In genomic region chr9:8733096-8733954, GRCh38 we compare ENCODE assay signal across 8 cellular contexts.
DNase-seq lines count a peak whose midpoint lies in the region; ATAC-seq and TF ChIP-seq lines count a peak whose summit lies in the region.

No MANE protein-coding gene starts in this region.

- H3K4me3 ChIP-seq in HEK293 (ENCODE audit: low read depth, low read length) = no peak overlapping the region
- no peak overlapping the region for H3K4me3 ChIP-seq in cardiac muscle cell
- H3K4me3 ChIP-seq in retinal pigment epithelial cell (ENCODE audit: low read length) = peak overlapping the region; percentile 10

- CTCF ChIA-PET in HEK293 (lab: Yijun Ruan, JAX) = no interaction called here

- no peak for TF ChIP-seq CTCF in HEK293 (tag by site-specific recombination; IDR thresholded peaks at IDR 0.05)
- no peak for TF ChIP-seq CTCF in cardiac muscle cell (IDR thresholded peaks at IDR 0.05; ENCODE audit: low read depth, low read length)
- TF ChIP-seq CTCF in retinal pigment epithelial cell (conservative IDR thresholded peaks at IDR 0.05; ENCODE audit: low read depth, low read length) = no peak

- H3K27ac ChIP-seq in HEK293 (ENCODE audit: extremely low read depth, low read depth, low read length) (peak overlapping the region; percentile 43; the same call in 1 of the 2 replicates), cardiac muscle cell (peak overlapping the region; percentile 38)

- H3K4me1 Mint-ChIP-seq in stimulated activated naive CD8-positive, alpha-beta T cell treated with anti-CD3 and anti-CD28 coated beads, Interleukin-15, amount 100 ng/mL, for 72 hours = peaks cover 6% of the 10 kb centered on the region

- H3K4me3 Mint-ChIP-seq in stimulated activated naive CD8-positive, alpha-beta T cell treated with anti-CD3 and anti-CD28 coated beads, Interleukin-15, amount 100 ng/mL, for 72 hours = no peak overlapping the region

- H3K27me3 Mint-ChIP-seq in stimulated activated naive CD8-positive, alpha-beta T cell treated with anti-CD3 and anti-CD28 coated beads, Interleukin-15, amount 100 ng/mL, for 72 hours = peaks cover 25% of the 10 kb centered on the region

- DNase-seq in SHP77 treated with DMSO at 0.1 percent for 48 hours (lab: John Stamatoyannopoulos, UW) = peak; percentile 6
- peak in 1 of 2 donors; percentile 59 for DNase-seq in cardiac muscle cell (ENCODE audit: low read depth in 1 of 2, low spot score in 1 of 2)
- no peak for DNase-seq in retinal pigment epithelial cell (ENCODE audit: low read depth)
- DNase-seq in NAMALWA (ENCODE audit: low spot score) = no peak
- DNase-seq in stimulated activated naive CD8-positive, alpha-beta T cell treated with anti-CD3 and anti-CD28 coated beads, Interleukin-15, amount 100 ng/mL, for 72 hours = no peak
- DNase-seq in dedifferentiated amniotic fluid mesenchymal stem cell (ENCODE audit: extremely low spot score) = no peak

- H3K27me3 ChIP-seq in cardiac muscle cell = no peaks in the 10 kb centered on the region

- no peaks in the 10 kb centered on the region for H3K9me3 Mint-ChIP-seq in stimulated activated naive CD8-positive, alpha-beta T cell treated with anti-CD3 and anti-CD28 coated beads, Interleukin-15, amount 100 ng/mL, for 72 hours

- H3K9me3 ChIP-seq in HEK293 (ENCODE audit: control insufficient read depth, insufficient read depth, low read depth, low read length) (no peaks in the 10 kb centered on the region), cardiac muscle cell (ENCODE audit: low read depth) (no peaks in the 10 kb centered on the region)

- H3K36me3 ChIP-seq in HEK293 (ENCODE audit: control insufficient read depth in 2 of 2, insufficient read depth in 1 of 2, low read length in 2 of 2) = no peaks in the 10 kb centered on the region
- H3K36me3 ChIP-seq in cardiac muscle cell = no peaks in the 10 kb centered on the region

- H3K4me1 ChIP-seq in HEK293 (ENCODE audit: control insufficient read depth, insufficient read depth, low read length) = peaks cover 6% of the 10 kb centered on the region; the same call in 1 of the 2 replicates
- H3K4me1 ChIP-seq in cardiac muscle cell (ENCODE audit: low read depth) = no peaks in the 10 kb centered on the region

- ATAC-seq in HG02840 (IDR thresholded peaks at IDR 0.05; ENCODE audit: low FRiP score, unreplicated experiment) = no peak
- ATAC-seq in stimulated activated naive CD8-positive, alpha-beta T cell treated with anti-CD3 and anti-CD28 coated beads, Interleukin-15, amount 100 ng/mL, for 72 hours = no peak

- POLR2A ChIA-PET in HEK293 (lab: Yijun Ruan, JAX) = no interaction called here

- H3K27ac Mint-ChIP-seq in stimulated activated naive CD8-positive, alpha-beta T cell treated with anti-CD3 and anti-CD28 coated beads, Interleukin-15, amount 100 ng/mL, for 72 hours = peak overlapping the region in 1 of 2 donors; percentile 62

TF ChIP-seq in HEK293, 187 proteins besides CTCF, POLR2A, EP300 and RAD21 (continues in another document):
- TF ChIP-seq SP7 (tag by site-specific recombination; IDR thresholded peaks at IDR 0.05) (peak; percentile 91), ZNF214 (tag by site-specific recombination; IDR thresholded peaks at IDR 0.05; ENCODE audit: borderline replicate concordance) (no peak), ZNF121 (tag by site-specific recombination; IDR thresholded peaks at IDR 0.05) (no peak), ZNF704 (tag by site-specific recombination; IDR thresholded peaks at IDR 0.05) (no peak), ZNF416 (tag by site-specific recombination; IDR thresholded peaks at IDR 0.05) (no peak), ZNF510 (tag by site-specific recombination; IDR thresholded peaks at IDR 0.05; ENCODE audit: insufficient replicate concordance) (peak; percentile 20), ZNF747 (tag by site-specific recombination; IDR thresholded peaks at IDR 0.05) (no peak), ZNF596 (tag by site-specific recombination; IDR thresholded peaks at IDR 0.05) (no peak), ZSCAN18 (tag by site-specific recombination; IDR thresholded peaks at IDR 0.05) (no peak), ZNF580 (tag by site-specific recombination; IDR thresholded peaks at IDR 0.05) (peak; percentile 71), ZBTB17 (tag by site-specific recombination; IDR thresholded peaks at IDR 0.05) (peak; percentile 79), SCRT2 (tag by site-specific recombination; IDR thresholded peaks at IDR 0.05) (no peak), ZNF23 (tag by site-specific recombination; IDR thresholded peaks at IDR 0.05; ENCODE audit: borderline replicate concordance) (no peak), ZFHX2 (tag by site-specific recombination; conservative IDR thresholded peaks at IDR 0.05) (no peak), INSM2 (tag by site-specific recombination; IDR thresholded peaks at IDR 0.05) (no peak), ZBTB1 (tag by site-specific recombination; IDR thresholded peaks at IDR 0.05) (no peak), TCF7L2 (IDR thresholded peaks at IDR 0.05; ENCODE audit: borderline replicate concordance, low read depth, low read length) (0 out of 2 replicates have a peak, but pooled peaks have one; percentile 40), ZNF677 (tag by site-specific recombination; IDR thresholded peaks at IDR 0.05) (no peak), ZNF548 (tag by site-specific recombination; IDR thresholded peaks at IDR 0.05) (no peak), ZNF211 (tag by site-specific recombination; IDR thresholded peaks at IDR 0.05; ENCODE audit: low read depth) (no peak), ZNF174 (tag by site-specific recombination; IDR thresholded peaks at IDR 0.05) (no peak), ZNF624 (tag by site-specific recombination; IDR thresholded peaks at IDR 0.05) (no peak), ZNF140 (tag by site-specific recombination; IDR thresholded peaks at IDR 0.05) (no peak), ZNF37A (tag by site-specific recombination; IDR thresholded peaks at IDR 0.05) (no peak)
- TF ChIP-seq, protein P1, sequence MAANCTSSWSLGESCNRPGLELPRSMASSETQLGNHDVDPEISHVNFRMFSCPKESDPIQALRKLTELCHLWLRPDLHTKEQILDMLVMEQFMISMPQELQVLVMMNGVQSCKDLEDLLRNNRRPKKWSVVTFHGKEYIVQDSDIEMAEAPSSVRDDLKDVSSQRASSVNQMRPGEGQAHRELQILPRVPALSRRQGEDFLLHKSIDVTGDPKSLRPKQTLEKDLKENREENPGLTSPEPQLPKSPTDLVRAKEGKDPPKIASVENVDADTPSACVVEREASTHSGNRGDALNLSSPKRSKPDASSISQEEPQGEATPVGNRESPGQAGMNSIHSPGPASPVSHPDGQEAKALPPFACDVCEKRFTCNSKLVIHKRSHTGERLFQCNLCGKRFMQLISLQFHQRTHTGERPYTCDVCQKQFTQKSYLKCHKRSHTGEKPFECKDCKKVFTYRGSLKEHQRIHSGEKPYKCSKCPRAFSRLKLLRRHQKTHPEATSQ (tag by site-specific recombination; IDR thresholded peaks at IDR 0.05) = no peak
- TF ChIP-seq, protein P2, sequence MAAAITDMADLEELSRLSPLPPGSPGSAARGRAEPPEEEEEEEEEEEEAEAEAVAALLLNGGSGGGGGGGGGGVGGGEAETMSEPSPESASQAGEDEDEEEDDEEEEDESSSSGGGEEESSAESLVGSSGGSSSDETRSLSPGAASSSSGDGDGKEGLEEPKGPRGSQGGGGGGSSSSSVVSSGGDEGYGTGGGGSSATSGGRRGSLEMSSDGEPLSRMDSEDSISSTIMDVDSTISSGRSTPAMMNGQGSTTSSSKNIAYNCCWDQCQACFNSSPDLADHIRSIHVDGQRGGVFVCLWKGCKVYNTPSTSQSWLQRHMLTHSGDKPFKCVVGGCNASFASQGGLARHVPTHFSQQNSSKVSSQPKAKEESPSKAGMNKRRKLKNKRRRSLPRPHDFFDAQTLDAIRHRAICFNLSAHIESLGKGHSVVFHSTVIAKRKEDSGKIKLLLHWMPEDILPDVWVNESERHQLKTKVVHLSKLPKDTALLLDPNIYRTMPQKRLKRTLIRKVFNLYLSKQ (tag by site-specific recombination; IDR thresholded peaks at IDR 0.05; ENCODE audit: borderline replicate concordance) = no peak
